7 cellular contexts compared by ENCODE assay signal in genomic region chr11:83816572-83817187, GRCh38.
DNase-seq lines count a peak whose midpoint lies in the region; ATAC-seq, FAIRE-seq and TF ChIP-seq lines count a peak whose summit lies in the region.

No MANE protein-coding gene starts in this region.

- H3K27me3 ChIP-seq in K562 (ENCODE audit: control insufficient read depth in 2 of 2, insufficient read depth in 2 of 2, low read length in 2 of 2) = no peaks in the 10 kb centered on the region
- no peaks in the 10 kb centered on the region for H3K27me3 ChIP-seq in right atrium auricular region

- DNase-seq in GM10266 (ENCODE audit: extremely low spot score) = peak; percentile 13
- peak; percentile 24 for DNase-seq in NCI-H1105 (lab: John Stamatoyannopoulos, UW)
- DNase-seq in K562 (ENCODE audit: extremely low read depth in 1 of 4, low spot score in 3 of 4) = peak; percentile 6 to 15 (median 11)
- peak; percentile 15 for DNase-seq in myocyte (ENCODE audit: low read depth)
- DNase-seq in stimulated activated CD4-positive, alpha-beta T cell treated with anti-CD3 and anti-CD28 coated beads, Interleukin-4, amount 100 ng/mL, for 1 hour = no peak
- DNase-seq in stimulated activated naive CD4-positive, alpha-beta T cell treated with Interleukin-2 at 50 U/mL for 16 hours (lab: John Stamatoyannopoulos, UW) = no peak
- no peak for DNase-seq in right atrium auricular region (ENCODE audit: low spot score)

- in situ Hi-C loops in K562 (cut with MboI) = loop anchor here (25.0 kb wide), 2 partner anchors 729 to 954 kb away; no protein-coding TSS in a partner anchor

- H4K20me1 ChIP-seq in K562 (replicated peaks; ENCODE audit: control insufficient read depth, insufficient read depth, low read length) = no peaks in the 10 kb centered on the region

- no peak overlapping the region for H3K27ac ChIP-seq in K562 (ENCODE audit: extremely low read depth, low read depth, low read length)
- H3K27ac ChIP-seq in right atrium auricular region = no peak overlapping the region

- H3K4me2 ChIP-seq in K562 (ENCODE audit: insufficient read depth, low read length) = no peak overlapping the region

- 2% methylated on average over 2 of the region's 2 CpGs for WGBS in K562 (ENCODE audit: insufficient coverage, low coverage, missing lambda C conversion rate)

- H3K79me2 ChIP-seq in K562 (ENCODE audit: control insufficient read depth, insufficient read depth, low read length) = no peaks in the 10 kb centered on the region

- H3K9me1 ChIP-seq in K562 (ENCODE audit: control insufficient read depth, insufficient read depth, low read length) = no peaks in the 10 kb centered on the region

- H3K4me3 ChIP-seq in K562 = no peak overlapping the region
- no peak overlapping the region for H3K4me3 ChIP-seq in right atrium auricular region

- POLR2A ChIA-PET in K562 (lab: Yijun Ruan, JAX) = no interaction called here

- TF ChIP-seq RAD21 in K562 (CRISPR knock-in tag; conservative IDR thresholded peaks at IDR 0.05 in 1 of 2, IDR thresholded peaks at IDR 0.05 in 1 of 2) = peak; percentile 55 to 69

- H3K4me1 ChIP-seq in K562 (replicated peaks in 1 of 2; ENCODE audit: control insufficient read depth in 2 of 2, insufficient read depth in 2 of 2, low read length in 2 of 2) (no peaks in the 10 kb centered on the region), right atrium auricular region (no peaks in the 10 kb centered on the region)

- BruUV-seq in K562 (replicated peaks; lab: Mats Ljungman, UMichigan) = no TSS peak

- no peaks in the 10 kb centered on the region for H3K9me3 ChIP-seq in K562 (replicated peaks; ENCODE audit: control insufficient read depth, insufficient read depth, low read depth, low read length)
- H3K9me3 ChIP-seq in right atrium auricular region = no peaks in the 10 kb centered on the region

- H3K9ac ChIP-seq in K562 (ENCODE audit: insufficient read depth in 1 of 2, low read depth in 2 of 2, low read length in 2 of 2) = no peak overlapping the region

- intact Hi-C loops in K562 (cut with micrococcal nuclease) = loop anchor here (2.0 to 10.0 kb wide), 6 partner anchors 294 to 1099 kb away; partner anchors contain the start of genes DDIAS and PRCP

- no peak for TF ChIP-seq EP300 in K562 (IDR thresholded peaks at IDR 0.05; ENCODE audit: low read length)

- TF ChIP-seq POLR2A in K562 (conservative IDR thresholded peaks at IDR 0.05) = no peak

- no peak for ATAC-seq in K562

- TF ChIP-seq CTCF in GM10266 (IDR thresholded peaks at IDR 0.05; ENCODE audit: control insufficient read depth, insufficient read depth, low read depth, missing control alignments) (peak; percentile 45), K562 (IDR thresholded peaks at IDR 0.05 in 2 of 3, conservative IDR thresholded peaks at IDR 0.05 in 1 of 3; ENCODE audit: insufficient read depth in 2 of 3, low read depth in 1 of 3, low read length in 3 of 3) (peak; percentile 33 to 61 (median 38); a peak in 4 of 6 replicates), right atrium auricular region (IDR thresholded peaks at IDR 0.05) (peak in 1 of 2 donors; percentile 66)

- no peak for FAIRE-seq in K562 (lab: Jason Lieb, UNC)

- no peaks in the 10 kb centered on the region for H3K36me3 ChIP-seq in K562 (ENCODE audit: control insufficient read depth, insufficient read depth, low read length)
- no peaks in the 10 kb centered on the region for H3K36me3 ChIP-seq in right atrium auricular region

- CTCF ChIA-PET in K562 (lab: Yijun Ruan, JAX; ENCODE audit: low intra/inter-chr PET ratio) = interaction anchor here (0.7 to 2.6 kb wide), 3 partner anchors 911 to 950 kb away, joined by 3 to 14 read pairs (median 3); no protein-coding TSS in a partner anchor

- H2AFZ ChIP-seq in K562 (ENCODE audit: low read depth, low read length) = no peak overlapping the region

TF ChIP-seq in K562, 482 proteins besides CTCF, POLR2A, EP300 and RAD21:
- TF ChIP-seq LARP7 (IDR thresholded peaks at IDR 0.05) = no peak

Comparison
In these comparisons a context has a peak if more than half of its experiments do, and no peak if none do; other contexts are left out.
1. DNase-seq: peak in GM10266 (single experiment), NCI-H1105 (single experiment), K562 (4 of 4) and myocyte (single experiment); none in stimulated activated CD4-positive, alpha-beta T cell treated with anti-CD3 and anti-CD28 coated beads, Interleukin-4, amount 100 ng/mL, for 1 hour (single experiment), stimulated activated naive CD4-positive, alpha-beta T cell treated with Interleukin-2 at 50 U/mL for 16 hours (single experiment) and right atrium auricular region (single experiment).